In the genomic region with DNA sequence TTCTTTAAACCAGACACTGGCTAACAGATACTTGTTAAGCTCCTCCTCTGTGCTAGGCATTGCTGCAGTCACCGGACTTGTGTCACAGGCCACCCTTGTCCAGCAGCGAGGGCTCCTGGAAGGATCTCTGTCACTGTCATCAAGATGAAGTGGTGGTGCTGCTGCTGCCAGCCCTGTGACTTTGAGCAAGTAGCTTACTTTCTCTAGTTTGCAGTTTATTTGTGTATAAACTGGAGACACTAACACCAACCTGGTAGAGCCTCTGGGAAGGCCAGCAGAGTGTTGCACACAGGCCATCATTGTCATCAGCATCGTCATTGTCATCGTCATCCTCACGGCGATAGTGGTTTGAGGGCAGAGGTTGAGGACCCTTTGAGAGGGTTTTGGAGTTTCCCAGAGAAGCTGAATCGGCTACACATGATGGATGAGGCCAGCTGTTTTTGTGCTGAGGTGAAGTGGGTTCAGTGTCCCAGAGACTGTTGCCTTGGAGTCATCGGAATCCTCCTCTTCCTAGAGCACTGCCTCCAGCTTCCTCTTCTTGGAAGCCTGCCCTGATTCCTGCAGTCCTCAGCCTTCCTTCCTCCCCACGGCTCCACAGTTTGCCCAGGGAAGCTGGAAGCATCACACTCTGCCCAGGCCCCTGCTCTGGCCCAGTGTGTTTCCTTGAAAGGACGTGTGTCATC, we compare ENCODE assay signal across 16 cellular contexts.
DNase-seq lines count a peak whose midpoint lies in the region; ATAC-seq and TF ChIP-seq lines count a peak whose summit lies in the region.
"Had no signal": no experiment of that assay in that cellular context is flagged by ENCODE, and none has a peak within 500 bp of the region (broad histone marks: within the 10 kb centered on the region; RNA-seq: fewer than 3 reads in every experiment).

No MANE protein-coding gene starts in this region.

- peaks cover 3 to 13% (median 5%) of the 10 kb centered on the region in 3 donors for H3K4me1 Mint-ChIP-seq in IgD-negative memory B cell
- H3K4me1 Mint-ChIP-seq in endodermal cell = peaks cover 16% of the 10 kb centered on the region
- H3K4me1 Mint-ChIP-seq: WTC11 had no signal

- no peaks in the 10 kb centered on the region for H3K27me3 Mint-ChIP-seq in IgD-negative memory B cell
- no peaks in the 10 kb centered on the region for H3K27me3 Mint-ChIP-seq in endodermal cell (ENCODE audit: insufficient read depth)
- H3K27me3 Mint-ChIP-seq: T-cell had no signal

- TF ChIP-seq CTCF in endodermal cell (conservative IDR thresholded peaks at IDR 0.05) (no peak), left lung (IDR thresholded peaks at IDR 0.05) (no peak)

- H3K4me1 ChIP-seq in endodermal cell (ENCODE audit: control insufficient read depth, insufficient read depth, low read length) (no peaks in the 10 kb centered on the region), left lung (peaks cover 0 to 10% of the 10 kb centered on the region in 2 donors)

- no peak for DNase-seq in endodermal cell
- no peak for DNase-seq in left lung
- peak; percentile 6 for DNase-seq in pons (ENCODE audit: low spot score)
- no peak for DNase-seq in stimulated activated naive CD4-positive, alpha-beta T cell (lab: John Stamatoyannopoulos, UW)
- DNase-seq in H4 (ENCODE audit: low spot score) = no peak
- no peak for DNase-seq in D341Med (ENCODE audit: low spot score)
- DNase-seq: activated gamma-delta T cell treated with Interleukin-2 at 50 U/mL for 16 hours, Karpas-422, NCI-H187 treated with DMSO at 0.1 percent for 48 hours, NCI-H526 treated with DMSO at 0.1 percent for 48 hours, T-cell had no signal

- H3K27ac ChIP-seq in endodermal cell (ENCODE audit: low read depth, low read length) (peak overlapping the region; percentile 41), left lung (no peak overlapping the region)
- H3K27ac ChIP-seq: neutrophil had no signal

- no peak overlapping the region for H3K4me3 Mint-ChIP-seq in IgD-negative memory B cell
- no peak overlapping the region for H3K4me3 Mint-ChIP-seq in endodermal cell
- H3K4me3 Mint-ChIP-seq: T-cell, WTC11 had no signal

- intact Hi-C loops in left lung (cut with DNase I) = no loop called here

- no peaks in the 10 kb centered on the region for H3K36me3 ChIP-seq in endodermal cell (ENCODE audit: control insufficient read depth, insufficient read depth, low read length)
- H3K36me3 ChIP-seq in left lung = peaks cover 0 to 5% of the 10 kb centered on the region in 2 donors
- H3K36me3 ChIP-seq: neutrophil, Peyer's patch had no signal

- H3K27me3 ChIP-seq in endodermal cell (ENCODE audit: control insufficient read depth, insufficient read depth, low read length, poor library complexity, severe bottlenecking) = no peaks in the 10 kb centered on the region
- H3K27me3 ChIP-seq in left lung = no peaks in the 10 kb centered on the region
- H3K27me3 ChIP-seq: neutrophil, Peyer's patch had no signal

- H3K4me3 ChIP-seq in endodermal cell (ENCODE audit: low read length) (no peak overlapping the region), left lung (no peak overlapping the region)
- H3K4me3 ChIP-seq: Peyer's patch had no signal

- H3K27ac Mint-ChIP-seq in IgD-negative memory B cell = peak overlapping the region; percentile 8 to 86 (median 43)
- H3K27ac Mint-ChIP-seq in endodermal cell = peak overlapping the region; percentile 65
- H3K27ac Mint-ChIP-seq: T-cell, WTC11 had no signal

- no peak overlapping the region for H3K9ac ChIP-seq in endodermal cell (ENCODE audit: extremely low read depth, low read length, poor library complexity, severe bottlenecking)

- H3K9me3 ChIP-seq in endodermal cell (ENCODE audit: control insufficient read depth, low read length) (no peaks in the 10 kb centered on the region), left lung (no peaks in the 10 kb centered on the region)
- H3K9me3 ChIP-seq: neutrophil, Peyer's patch had no signal

- WGBS in endodermal cell (ENCODE audit: insufficient coverage in 1 of 2, insufficient read length in 1 of 2), 2 experiments = 86 to 87% methylated on average over 7 to 10 of the region's 10 CpGs

- H3K36me3 Mint-ChIP-seq in IgD-negative memory B cell (peaks cover 14% of the 10 kb centered on the region), endodermal cell (ENCODE audit: low read depth) (no peaks in the 10 kb centered on the region)
- H3K36me3 Mint-ChIP-seq: WTC11 had no signal

- ATAC-seq in left lung = peak; percentile 18
- no peak for ATAC-seq in HG02759 (IDR thresholded peaks at IDR 0.05; ENCODE audit: unreplicated experiment)
- ATAC-seq: T-cell, WTC11 had no signal

- H3K9me3 Mint-ChIP-seq in IgD-negative memory B cell (no peaks in the 10 kb centered on the region), endodermal cell (no peaks in the 10 kb centered on the region)
- H3K9me3 Mint-ChIP-seq: T-cell, WTC11 had no signal
